8 cellular contexts compared by ENCODE assay signal in genomic region chr12:49357099-49357678, GRCh38. TPM values are rescaled to one million over a fixed set of nuclear protein-coding genes. Genes with fewer than 3 reads are reported as not detected.
A peak's percentile ranks its signal among the peaks of the same experiment; 100 is the strongest.
DNase-seq lines count a peak whose midpoint lies in the region; ATAC-seq and TF ChIP-seq lines count a peak whose summit lies in the region.

No MANE protein-coding gene starts in this region.

- H3K4me2 ChIP-seq in mesendoderm (ENCODE audit: low read length), result no peak overlapping the region

- H3K4me1 Mint-ChIP-seq in immature natural killer cell, result peaks cover 0 to 2% of the 10 kb centered on the region in 2 donors
- H3K4me1 Mint-ChIP-seq in activated T-helper 2 cell treated with anti-CD3 and anti-CD28 coated beads, Interferon-gamma antibody, Interleukin-2, Interleukin-4, amounts not matched to agents 10 μg/mL and 5 μg/mL and 100 μg/mL, durations not matched to agents 14 hours and 24 hours and 36 hours (ENCODE audit: low read depth), result peaks cover 4% of the 10 kb centered on the region

- peaks cover 0 to 4% (median 3%) of the 10 kb centered on the region in 3 donors for H3K36me3 Mint-ChIP-seq in immature natural killer cell
- no peaks in the 10 kb centered on the region for H3K36me3 Mint-ChIP-seq in activated T-helper 2 cell treated with anti-CD3 and anti-CD28 coated beads, Interferon-gamma antibody, Interleukin-2, Interleukin-4, amounts not matched to agents 10 μg/mL and 5 μg/mL and 100 μg/mL, durations not matched to agents 14 hours and 24 hours and 36 hours (ENCODE audit: low read depth)

- H3K27ac Mint-ChIP-seq in immature natural killer cell, result no peak overlapping the region
- H3K27ac Mint-ChIP-seq in activated T-helper 2 cell treated with anti-CD3 and anti-CD28 coated beads, Interferon-gamma antibody, Interleukin-2, Interleukin-4, amounts not matched to agents 10 μg/mL and 5 μg/mL and 100 μg/mL, durations not matched to agents 14 hours and 24 hours and 36 hours, result no peak overlapping the region

- H3K4me3 Mint-ChIP-seq in immature natural killer cell, result no peak overlapping the region
- H3K4me3 Mint-ChIP-seq in activated T-helper 2 cell treated with anti-CD3 and anti-CD28 coated beads, Interferon-gamma antibody, Interleukin-2, Interleukin-4, amounts not matched to agents 10 μg/mL and 5 μg/mL and 100 μg/mL, durations not matched to agents 14 hours and 24 hours and 36 hours (ENCODE audit: low read depth), result no peak overlapping the region

- no peaks in the 10 kb centered on the region for H3K9me3 Mint-ChIP-seq in immature natural killer cell
- H3K9me3 Mint-ChIP-seq in activated T-helper 2 cell treated with anti-CD3 and anti-CD28 coated beads, Interferon-gamma antibody, Interleukin-2, Interleukin-4, amounts not matched to agents 10 μg/mL and 5 μg/mL and 100 μg/mL, durations not matched to agents 14 hours and 24 hours and 36 hours, result no peaks in the 10 kb centered on the region

- no peak overlapping the region for H2BK5ac ChIP-seq in mesendoderm (ENCODE audit: low read length)

- no CpG with 5 or more reads among the region's 3 CpGs for WGBS in mesendoderm (ENCODE audit: extremely low coverage, insufficient coverage, low lambda C conversion rate)

- H3K4me1 ChIP-seq in cardiac muscle cell (ENCODE audit: low read depth) (no peaks in the 10 kb centered on the region), upper lobe of right lung (peaks cover 5% of the 10 kb centered on the region), mesendoderm (ENCODE audit: control insufficient read depth, low read depth, low read length) (no peaks in the 10 kb centered on the region)

- H2BK120ac ChIP-seq in mesendoderm (ENCODE audit: low read depth, low read length), result no peak overlapping the region

- H3K79me1 ChIP-seq in mesendoderm (ENCODE audit: low read length), result no peaks in the 10 kb centered on the region

- H3K27me3 ChIP-seq in cardiac muscle cell (peaks cover 40% of the 10 kb centered on the region), upper lobe of right lung (peaks cover 20% of the 10 kb centered on the region), mesendoderm (ENCODE audit: insufficient read depth, low read length, poor library complexity) (no peaks in the 10 kb centered on the region)

- no peaks in the 10 kb centered on the region for H3K79me2 ChIP-seq in mesendoderm (ENCODE audit: control insufficient read depth, insufficient read depth, low read length)

- H2BK15ac ChIP-seq in mesendoderm (replicated peaks; ENCODE audit: low read depth), result no peak overlapping the region

- no peak overlapping the region for H3K23ac ChIP-seq in mesendoderm (ENCODE audit: low read length)

- H3K56ac ChIP-seq in mesendoderm (ENCODE audit: low read length), result no peak overlapping the region

- no peak overlapping the region for H3K18ac ChIP-seq in mesendoderm (ENCODE audit: low read length)

- H3K9me3 ChIP-seq in cardiac muscle cell (ENCODE audit: low read depth) (no peaks in the 10 kb centered on the region), upper lobe of right lung (no peaks in the 10 kb centered on the region)

- intact Hi-C loops in cardiac septum (cut with DNase I), result no loop called here
- intact Hi-C loops in upper lobe of right lung (cut with DNase I), result loop anchor here (5.0 kb wide), 1 partner anchor 160 kb away; no protein-coding TSS in a partner anchor
- intact Hi-C loops in activated T-helper 2 cell treated with anti-CD3 and anti-CD28 coated beads, Interferon-gamma antibody, Interleukin-2, Interleukin-4, amounts not matched to agents 10 μg/mL and 5 μg/mL and 100 μg/mL, durations not matched to agents 14 hours and 24 hours and 36 hours (cut with micrococcal nuclease), result no loop called here

- H3K27me3 Mint-ChIP-seq in immature natural killer cell (ENCODE audit: low read depth in 3 of 3), result peaks cover 0 to 14% (median 4%) of the 10 kb centered on the region in 3 donors
- H3K27me3 Mint-ChIP-seq in activated T-helper 2 cell treated with anti-CD3 and anti-CD28 coated beads, Interferon-gamma antibody, Interleukin-2, Interleukin-4, amounts not matched to agents 10 μg/mL and 5 μg/mL and 100 μg/mL, durations not matched to agents 14 hours and 24 hours and 36 hours (ENCODE audit: low read depth), result peaks cover 40% of the 10 kb centered on the region

- ATAC-seq in upper lobe of right lung, result no peak

- H2AK5ac ChIP-seq in mesendoderm (ENCODE audit: low read length), result no peak overlapping the region

- DNase-seq in cardiac muscle cell (ENCODE audit: low read depth in 1 of 2, low spot score in 1 of 2) (peak in 1 of 2 donors; percentile 75), cardiac septum (ENCODE audit: low spot score) (no peak), RKO (ENCODE audit: low spot score) (peak; percentile 81), fibroblast of the aortic adventitia (ENCODE audit: low read depth) (peak; percentile 87), upper lobe of right lung (no peak), immature natural killer cell (no peak), mesendoderm (no peak)
- no peak for DNase-seq in activated T-helper 2 cell treated with anti-CD3 and anti-CD28 coated beads, Interferon-gamma antibody, Interleukin-2, Interleukin-4, amounts not matched to agents 10 μg/mL and 5 μg/mL and 100 μg/mL, durations not matched to agents 14 hours and 24 hours and 36 hours (ENCODE audit: low spot score)

- no peak overlapping the region for H4K8ac ChIP-seq in mesendoderm (ENCODE audit: low read depth, low read length)

- no peak overlapping the region for H3K9ac ChIP-seq in mesendoderm (ENCODE audit: low read length)

- H3K27ac ChIP-seq in cardiac muscle cell (no peak overlapping the region), upper lobe of right lung (no peak overlapping the region), mesendoderm (ENCODE audit: low read depth, low read length) (no peak overlapping the region)

- TF ChIP-seq CTCF in cardiac muscle cell (IDR thresholded peaks at IDR 0.05; ENCODE audit: low read depth, low read length) (peak; percentile 49), fibroblast of the aortic adventitia (IDR thresholded peaks at IDR 0.05; ENCODE audit: insufficient read depth, low read length) (peak; percentile 55), upper lobe of right lung (IDR thresholded peaks at IDR 0.05) (peak; percentile 47)

- H3K4me3 ChIP-seq in cardiac muscle cell (no peak overlapping the region), fibroblast of the aortic adventitia (ENCODE audit: low read depth, low read length) (no peak overlapping the region), upper lobe of right lung (no peak overlapping the region), mesendoderm (ENCODE audit: low read length) (no peak overlapping the region)

- no peaks in the 10 kb centered on the region for H3K36me3 ChIP-seq in cardiac muscle cell
- no peaks in the 10 kb centered on the region for H3K36me3 ChIP-seq in upper lobe of right lung
- H3K36me3 ChIP-seq in mesendoderm (ENCODE audit: control insufficient read depth, insufficient read depth, low read length), result no peaks in the 10 kb centered on the region

- H3K4ac ChIP-seq in mesendoderm (ENCODE audit: low read depth, low read length), result no peak overlapping the region

- no peak overlapping the region for H4K5ac ChIP-seq in mesendoderm (ENCODE audit: low read length)

RNA-seq across cellular contexts. Expression of gene SPATS2, which starts 10.1 kb away (rescaled TPM):
- total RNA-seq in cardiac muscle cell (23.3 and 31.0 TPM in 2 replicates), cardiac septum (6.2 TPM), fibroblast of the aortic adventitia (ENCODE audit: low replicate concordance) (25.1 and 34.1 TPM in 2 replicates), upper lobe of right lung (12.6 TPM)
- polyA plus RNA-seq in cardiac muscle cell (43.1 and 50.0 TPM in 2 replicates), immature natural killer cell (10 to 100 TPM in 1 of 3 donors, 1 to 10 TPM in 1, not detected in 1; 3.1 to 10.8 TPM)
- 36.3 TPM for polyA plus RNA-seq in mesendoderm (2013, experiment 1 of 2)
- 36.3 TPM for polyA plus RNA-seq in mesendoderm (2013, experiment 2 of 2)
- 17.9 and 19.3 TPM in 2 replicates for total RNA-seq in activated T-helper 2 cell treated with anti-CD3 and anti-CD28 coated beads, Interferon-gamma antibody, Interleukin-2, Interleukin-4, amounts not matched to agents 10 μg/mL and 5 μg/mL and 100 μg/mL, durations not matched to agents 14 hours and 24 hours and 36 hours

RNA-seq across cellular contexts. Expression of gene DNAJC22, which starts 10.5 kb away (rescaled TPM):
- 0.48 and 0.49 TPM in 2 replicates for total RNA-seq in cardiac muscle cell
- polyA plus RNA-seq in cardiac muscle cell, result 0.33 and 1.1 TPM in 2 replicates
- total RNA-seq in cardiac septum, result 0.70 TPM
- total RNA-seq in fibroblast of the aortic adventitia (ENCODE audit: low replicate concordance), result 1.6 and 2.5 TPM in 2 replicates
- 0.67 TPM for total RNA-seq in upper lobe of right lung
- polyA plus RNA-seq in immature natural killer cell, result not detected
- polyA plus RNA-seq in mesendoderm (2013, experiment 1 of 2), result 0.41 TPM
- polyA plus RNA-seq in mesendoderm (2013, experiment 2 of 2), result 0.32 TPM
- total RNA-seq in activated T-helper 2 cell treated with anti-CD3 and anti-CD28 coated beads, Interferon-gamma antibody, Interleukin-2, Interleukin-4, amounts not matched to agents 10 μg/mL and 5 μg/mL and 100 μg/mL, durations not matched to agents 14 hours and 24 hours and 36 hours, result 0.09 TPM in 1 of 2 replicates, not detected in the other

RNA-seq across cellular contexts. Expression of gene C1QL4, which starts 20.2 kb away (rescaled TPM):
- not detected in 2 replicates for total RNA-seq in cardiac muscle cell
- polyA plus RNA-seq in cardiac muscle cell, result not detected in 2 replicates
- total RNA-seq in cardiac septum, result not detected
- total RNA-seq in fibroblast of the aortic adventitia (ENCODE audit: low replicate concordance), result 0.18 TPM in 1 of 2 replicates, not detected in the other
- not detected for total RNA-seq in upper lobe of right lung
- polyA plus RNA-seq in immature natural killer cell, result not detected
- polyA plus RNA-seq in mesendoderm (2013, experiment 1 of 2), result 0.06 TPM
- polyA plus RNA-seq in mesendoderm (2013, experiment 2 of 2), result 0.04 TPM
- total RNA-seq in activated T-helper 2 cell treated with anti-CD3 and anti-CD28 coated beads, Interferon-gamma antibody, Interleukin-2, Interleukin-4, amounts not matched to agents 10 μg/mL and 5 μg/mL and 100 μg/mL, durations not matched to agents 14 hours and 24 hours and 36 hours, result not detected in 2 replicates

RNA-seq across cellular contexts. Expression of gene TROAP, which starts 34.1 kb away (rescaled TPM):
- 8.0 and 72.9 TPM in 2 replicates for total RNA-seq in cardiac muscle cell
- 8.2 and 82.4 TPM in 2 replicates for polyA plus RNA-seq in cardiac muscle cell
- total RNA-seq in cardiac septum, result not detected
- 4.0 and 11.3 TPM in 2 replicates for total RNA-seq in fibroblast of the aortic adventitia (ENCODE audit: low replicate concordance)
- 0.96 TPM for total RNA-seq in upper lobe of right lung
- polyA plus RNA-seq in immature natural killer cell, result 1 to 10 TPM; 1.9 to 4.1 (median 2.6) TPM
- polyA plus RNA-seq in mesendoderm (2013, experiment 1 of 2), result 57.2 TPM
- polyA plus RNA-seq in mesendoderm (2013, experiment 2 of 2), result 56.2 TPM
- total RNA-seq in activated T-helper 2 cell treated with anti-CD3 and anti-CD28 coated beads, Interferon-gamma antibody, Interleukin-2, Interleukin-4, amounts not matched to agents 10 μg/mL and 5 μg/mL and 100 μg/mL, durations not matched to agents 14 hours and 24 hours and 36 hours, result 58.3 and 59.3 TPM in 2 replicates

Comparison
In these comparisons a context has a peak if more than half of its experiments do, and no peak if none do; other contexts are left out.
1. DNase-seq: peak in RKO (single experiment) and fibroblast of the aortic adventitia (single experiment); none in cardiac septum (single experiment), upper lobe of right lung (single experiment), immature natural killer cell (0 of 3), mesendoderm (single experiment) and activated T-helper 2 cell treated with anti-CD3 and anti-CD28 coated beads, Interferon-gamma antibody, Interleukin-2, Interleukin-4, amounts not matched to agents 10 μg/mL and 5 μg/mL and 100 μg/mL, durations not matched to agents 14 hours and 24 hours and 36 hours (single experiment).
2. Peak in every context shown above with its lines, with median percentiles within 50 percentile points of each other: CTCF ChIP-seq.